1 cellular context compared by ENCODE assay signal in genomic region chr3:121951291-121951690, GRCh38.
TF ChIP-seq lines count a peak whose summit lies in the region.

No MANE protein-coding gene starts in this region.

TF ChIP-seq in IMR-90, 13 proteins besides CTCF, POLR2A, EP300 and RAD21 (continued from another document):
- TF ChIP-seq USF2 (IDR thresholded peaks at IDR 0.05; ENCODE audit: low read depth, low read length) (no peak), MAZ (IDR thresholded peaks at IDR 0.05; ENCODE audit: borderline replicate concordance, low read depth, low read length) (no peak), ELK1 (IDR thresholded peaks at IDR 0.05; ENCODE audit: borderline replicate concordance, low read depth, low read length) (no peak), NFE2L2 (IDR thresholded peaks at IDR 0.05; ENCODE audit: low read depth, low read length) (no peak), RCOR1 (IDR thresholded peaks at IDR 0.05; ENCODE audit: insufficient replicate concordance, low read length) (no peak), MXI1 (IDR thresholded peaks at IDR 0.05; ENCODE audit: borderline replicate concordance, low read depth, low read length) (no peak), BHLHE40 (IDR thresholded peaks at IDR 0.05; ENCODE audit: low read depth, low read length) (no peak)
